ENCODE assay signal across 8 cellular contexts in genomic region chr14:22981090-22982012, GRCh38. TPM values are rescaled to one million over a fixed set of nuclear protein-coding genes. Genes with fewer than 3 reads are reported as not detected.
A peak's percentile ranks its signal among the peaks of the same experiment; 100 is the strongest.
DNase-seq lines count a peak whose midpoint lies in the region; ATAC-seq and TF ChIP-seq lines count a peak whose summit lies in the region.

No MANE protein-coding gene starts in this region.

- TF ChIP-seq CTCF in AG04450 (IDR thresholded peaks at IDR 0.05; ENCODE audit: low read depth, low read length) (no peak), brain (conservative IDR thresholded peaks at IDR 0.05) (no peak)

- H3K4me1 Mint-ChIP-seq in IgD-negative memory B cell (peaks cover 2 to 6% (median 5%) of the 10 kb centered on the region in 3 donors), brain (peaks cover 39% of the 10 kb centered on the region)

- H3K27me3 ChIP-seq in AG04450 (ENCODE audit: control insufficient read depth, insufficient read depth, low read length) (no peaks in the 10 kb centered on the region), subcutaneous abdominal adipose tissue (ENCODE audit: control insufficient read depth in 5 of 5, insufficient read depth in 4 of 5, low read length in 5 of 5) (no peaks in the 10 kb centered on the region)

- no peak for DNase-seq in AG04450 (ENCODE audit: low read depth, low spot score)
- DNase-seq in left lobe of liver (ENCODE audit: low spot score) = peak; percentile 45
- no peak for DNase-seq in LoVo (ENCODE audit: low spot score)
- no peak for DNase-seq in NCI-H146 treated with DMSO at 0.1 percent for 48 hours (lab: John Stamatoyannopoulos, UW; ENCODE audit: unreplicated experiment)

- no peaks in the 10 kb centered on the region for H3K36me3 ChIP-seq in subcutaneous abdominal adipose tissue (ENCODE audit: control insufficient read depth in 5 of 5, insufficient read depth in 5 of 5, low read length in 5 of 5)

- H3K4me3 Mint-ChIP-seq in IgD-negative memory B cell (peak overlapping the region; percentile 30 to 77 (median 64)), brain (peak overlapping the region in 4 of 5 experiments; percentile 66 to 83 (median 80))

- peak overlapping the region in 4 of 5 donors; percentile 6 to 76 (median 60) for H3K9ac ChIP-seq in subcutaneous abdominal adipose tissue (ENCODE audit: low read length in 5 of 5)

- ATAC-seq in left lobe of liver = peak; percentile 1
- no peak for ATAC-seq in GM19452 (IDR thresholded peaks at IDR 0.05; ENCODE audit: unreplicated experiment)

- H3K9me3 Mint-ChIP-seq in IgD-negative memory B cell (no peaks in the 10 kb centered on the region), brain (no peaks in the 10 kb centered on the region)

- H3K27ac ChIP-seq in AG04450 (ENCODE audit: low read depth, low read length) (peak overlapping the region; percentile 77), subcutaneous abdominal adipose tissue (ENCODE audit: low read depth, low read length) (peak overlapping the region; percentile 54)

- H3K27me3 Mint-ChIP-seq in IgD-negative memory B cell = peaks cover 13% of the 10 kb centered on the region
- peaks cover 17% of the 10 kb centered on the region for H3K27me3 Mint-ChIP-seq in brain

- CTCF ChIA-PET in AG04450 (lab: Charles Lee) = interaction anchor here (1.0 to 8.7 kb wide), 7 partner anchors 7 to 425 kb away, joined by 5 to 181 read pairs (median 8); partner anchors contain the start of gene CDH24

- H3K4me3 ChIP-seq in AG04450 (ENCODE audit: low read depth, low read length) = peak overlapping the region; percentile 92
- peak overlapping the region; percentile 73 to 93 (median 90) for H3K4me3 ChIP-seq in subcutaneous abdominal adipose tissue (ENCODE audit: low read depth in 1 of 5, low read length in 5 of 5)

- POLR2A ChIA-PET in AG04450 (lab: Yijun Ruan, JAX) = interaction anchor here (0.6 to 2.5 kb wide), 9 partner anchors 16 to 471 kb away, joined by 3 to 10 read pairs (median 3); partner anchors contain the start of genes ACIN1, C14orf119 and PRMT5

- H3K27ac Mint-ChIP-seq in IgD-negative memory B cell (peak overlapping the region in 1 of 3 donors; percentile 42), brain (no peak overlapping the region)

- H3K36me3 Mint-ChIP-seq in IgD-negative memory B cell (peaks cover 3% of the 10 kb centered on the region), brain (peaks cover 4% of the 10 kb centered on the region)

- H3K9me3 ChIP-seq in AG04450 (ENCODE audit: control insufficient read depth, insufficient read depth, low read length) = peaks cover 6% of the 10 kb centered on the region; the same call in 1 of the 2 replicates
- no peaks in the 10 kb centered on the region for H3K9me3 ChIP-seq in subcutaneous abdominal adipose tissue (ENCODE audit: control insufficient read depth in 5 of 5, low read length in 5 of 5)

- peaks cover 7 to 65% (median 54%) of the 10 kb centered on the region in 5 donors for H3K4me1 ChIP-seq in subcutaneous abdominal adipose tissue (ENCODE audit: control insufficient read depth in 5 of 5, insufficient read depth in 5 of 5, low read length in 5 of 5)

RNA-seq across cellular contexts. Expression of gene AJUBA, which starts 1.0 kb away (rescaled TPM):
- polyA plus RNA-seq in AG04450 (2011; rRNA removed) = 77.0 and 82.9 TPM in 2 replicates
- 121 and 131 TPM in 2 replicates for polyA minus RNA-seq in AG04450 (2011; rRNA and poly(A)+ RNA removed)
- polyA plus RNA-seq in IgD-negative memory B cell = 0.16 TPM
- polyA plus RNA-seq in brain (ENCODE audit: insufficient read depth, low read depth, low replicate concordance) = 0.75 TPM
- total RNA-seq in left lobe of liver = 8.6 TPM

RNA-seq across cellular contexts. Expression of gene HAUS4, which starts 24.5 kb away (rescaled TPM):
- polyA plus RNA-seq in AG04450 (2011; rRNA removed) = 22.7 and 25.4 TPM in 2 replicates
- polyA minus RNA-seq in AG04450 (2011; rRNA and poly(A)+ RNA removed) = 11.1 and 18.0 TPM in 2 replicates
- 28.5 TPM for polyA plus RNA-seq in IgD-negative memory B cell
- polyA plus RNA-seq in brain (ENCODE audit: insufficient read depth, low read depth, low replicate concordance) = 37.9 TPM
- 9.7 TPM for total RNA-seq in left lobe of liver

RNA-seq across cellular contexts. Expression of gene C14orf93, which starts 28.6 kb away (rescaled TPM):
- polyA plus RNA-seq in AG04450 (2011; rRNA removed) (7.8 and 8.4 TPM in 2 replicates), IgD-negative memory B cell (8.0 TPM), brain (ENCODE audit: insufficient read depth, low read depth, low replicate concordance) (37.3 TPM)
- polyA minus RNA-seq in AG04450 (2011; rRNA and poly(A)+ RNA removed) = 9.9 and 18.3 TPM in 2 replicates
- 4.3 TPM for total RNA-seq in left lobe of liver

RNA-seq across cellular contexts. Expression of gene PRMT5, which starts 52.2 kb away (rescaled TPM):
- polyA plus RNA-seq in AG04450 (2011; rRNA removed) (125 and 133 TPM in 2 replicates), IgD-negative memory B cell (45.0 TPM), brain (ENCODE audit: insufficient read depth, low read depth, low replicate concordance) (64.5 TPM)
- polyA minus RNA-seq in AG04450 (2011; rRNA and poly(A)+ RNA removed) = 144 and 157 TPM in 2 replicates
- total RNA-seq in left lobe of liver = 19.7 TPM

RNA-seq across cellular contexts. Expression of gene PSMB5, which starts 53.3 kb away (rescaled TPM):
- polyA plus RNA-seq in AG04450 (2011; rRNA removed) (282 and 292 TPM in 2 replicates), IgD-negative memory B cell (28.0 TPM), brain (ENCODE audit: insufficient read depth, low read depth, low replicate concordance) (234 TPM)
- 170 and 211 TPM in 2 replicates for polyA minus RNA-seq in AG04450 (2011; rRNA and poly(A)+ RNA removed)
- 59.9 TPM for total RNA-seq in left lobe of liver

Comparison
In these comparisons a context has a peak if more than half of its experiments do, and no peak if none do; other contexts are left out.
1. RNA of gene AJUBA, which starts 1.0 kb away (polyA plus RNA-seq): 77.0 to 82.9 TPM in AG04450; 0.75 TPM in brain (single experiment) and 0.16 TPM in IgD-negative memory B cell (single experiment); every median in the first group is over 10 times any median in the second.